Comparison of ENCODE assay signal across 21 cellular contexts in the genomic region with DNA sequence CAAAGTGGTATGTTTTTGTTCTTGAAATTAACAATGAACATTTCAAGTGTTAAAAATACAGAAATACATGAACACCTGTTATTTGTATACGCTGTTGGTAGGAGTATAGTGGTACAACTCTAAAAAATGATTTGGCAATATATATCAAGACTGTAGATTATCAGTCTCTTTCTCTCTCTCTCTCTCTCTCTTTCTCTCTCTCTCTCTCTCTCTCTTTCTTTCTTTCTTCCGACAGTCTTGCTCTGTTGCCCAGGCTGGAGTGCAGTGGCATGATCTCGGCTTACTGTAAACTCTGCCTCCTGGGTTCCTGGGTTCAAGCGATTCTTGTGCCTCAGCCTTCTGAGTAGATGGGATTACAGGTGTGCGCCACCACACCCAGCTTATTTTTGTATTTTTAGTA. TPM values are rescaled to one million over a fixed set of nuclear protein-coding genes. Genes with fewer than 3 reads are reported as not detected.
DNase-seq lines count a peak whose midpoint lies in the region; ATAC-seq and TF ChIP-seq lines count a peak whose summit lies in the region.
"Had no signal": no experiment of that assay in that cellular context is flagged by ENCODE, and none has a peak within 500 bp of the region (broad histone marks: within the 10 kb centered on the region; RNA-seq: fewer than 3 reads in every experiment).

No MANE protein-coding gene starts in this region.

- CTCF ChIA-PET in HEK293 (lab: Yijun Ruan, JAX) = interaction anchor here (0.6 to 6.6 kb wide), 4 partner anchors 12 to 224 kb away, joined by 3 to 56 read pairs (median 10); no protein-coding TSS in a partner anchor
- CTCF ChIA-PET in naive thymus-derived CD4-positive, alpha-beta T cell (lab: Charles Lee) = interaction anchor here (0.6 kb wide), 1 partner anchor 12 kb away, joined by 3 read pairs; no protein-coding TSS in a partner anchor

- H3K9me3 Mint-ChIP-seq in activated T-cell treated with anti-CD3 and anti-CD28 coated beads, Interleukin-2, amount 50 U/mL, for 72 hours = no peaks in the 10 kb centered on the region
- H3K9me3 Mint-ChIP-seq in neural crest cell = no peaks in the 10 kb centered on the region
- no peaks in the 10 kb centered on the region for H3K9me3 Mint-ChIP-seq in naive thymus-derived CD4-positive, alpha-beta T cell
- H3K9me3 Mint-ChIP-seq: CD4-positive, CD25-positive, alpha-beta regulatory T cell; CD8-positive, alpha-beta T cell; GM23338; H9; HFFc6 had no signal

- no peak overlapping the region for H3K4me3 Mint-ChIP-seq in activated T-cell treated with anti-CD3 and anti-CD28 coated beads, Interleukin-2, amount 50 U/mL, for 72 hours
- no peak overlapping the region for H3K4me3 Mint-ChIP-seq in neural crest cell
- H3K4me3 Mint-ChIP-seq in naive thymus-derived CD4-positive, alpha-beta T cell = no peak overlapping the region
- H3K4me3 Mint-ChIP-seq: B cell; CD4-positive, CD25-positive, alpha-beta regulatory T cell; CD8-positive, alpha-beta T cell; GM23338; H9; HFFc6 had no signal

- H3K27ac ChIP-seq in HEK293 (ENCODE audit: extremely low read depth, low read depth, low read length) = no peak overlapping the region
- no peak overlapping the region for H3K27ac ChIP-seq in naive thymus-derived CD4-positive, alpha-beta T cell (ENCODE audit: low read depth, low read length)
- H3K27ac ChIP-seq: 22Rv1, BLaER1, C4-2B had no signal

- POLR2A ChIA-PET in HEK293 (lab: Yijun Ruan, JAX) = no interaction called here
- POLR2A ChIA-PET in naive thymus-derived CD4-positive, alpha-beta T cell (lab: Charles Lee) = no interaction called here

- H3K4me1 ChIP-seq in HEK293 (ENCODE audit: control insufficient read depth, insufficient read depth, low read length) = peaks cover under 1% of the 10 kb centered on the region; the same call in 1 of the 2 replicates
- H3K4me1 ChIP-seq in naive thymus-derived CD4-positive, alpha-beta T cell (ENCODE audit: control insufficient read depth in 2 of 2, insufficient read depth in 2 of 2, low read length in 2 of 2) = no peaks in the 10 kb centered on the region

- H3K36me3 Mint-ChIP-seq in activated T-cell treated with anti-CD3 and anti-CD28 coated beads, Interleukin-2, amount 50 U/mL, for 72 hours (ENCODE audit: insufficient read depth in 2 of 2) = no peaks in the 10 kb centered on the region
- peaks cover 3% of the 10 kb centered on the region for H3K36me3 Mint-ChIP-seq in neural crest cell (ENCODE audit: low read depth)
- H3K36me3 Mint-ChIP-seq in naive thymus-derived CD4-positive, alpha-beta T cell = peaks cover 0 to 16% (median 0%) of the 10 kb centered on the region in 5 donors

- H3K4me3 ChIP-seq in HEK293 (ENCODE audit: low read depth, low read length) = no peak overlapping the region
- H3K4me3 ChIP-seq in naive thymus-derived CD4-positive, alpha-beta T cell (ENCODE audit: low read length) = no peak overlapping the region
- H3K4me3 ChIP-seq: BLaER1, GM23338 had no signal

- no peak for ATAC-seq in activated T-cell treated with anti-CD3 and anti-CD28 coated beads, Interleukin-2, amount 50 U/mL, for 72 hours (replicated peaks in 1 of 2)
- ATAC-seq in naive thymus-derived CD4-positive, alpha-beta T cell = no peak
- ATAC-seq: CD8-positive, alpha-beta T cell; GM23338; HCT116 had no signal

- intact Hi-C loops in naive thymus-derived CD4-positive, alpha-beta T cell (cut with micrococcal nuclease) = loop anchor here in 1 of 2 donors (2.0 kb wide), 1 partner anchor 13 kb away; a partner anchor contains a TSS

- DNase-seq in activated T-cell treated with anti-CD3 and anti-CD28 coated beads, Interleukin-2, amount 50 U/mL, for 72 hours = no peak
- DNase-seq in activated T-cell treated with anti-CD3 and anti-CD28 coated beads, Interleukin-2, amount 50 U/mL, for 48 hours = no peak
- DNase-seq in neural crest cell (ENCODE audit: low read depth, low spot score) (no peak), GM19240 (ENCODE audit: insufficient read length, low spot score) (no peak)
- no peak for DNase-seq in naive thymus-derived CD4-positive, alpha-beta T cell
- DNase-seq: Caco-2; CD4-positive, CD25-positive, alpha-beta regulatory T cell; CD8-positive, alpha-beta T cell; DMS153; DND-41; H9; HFFc6 had no signal

- peaks cover 34 to 54% of the 10 kb centered on the region in 2 experiments for H3K36me3 ChIP-seq in HEK293 (ENCODE audit: control insufficient read depth in 2 of 2, insufficient read depth in 1 of 2, low read length in 2 of 2)
- H3K36me3 ChIP-seq in naive thymus-derived CD4-positive, alpha-beta T cell (ENCODE audit: control insufficient read depth in 2 of 3, insufficient read depth in 3 of 3, low read length in 3 of 3) = peaks cover 0 to 28% (median 0%) of the 10 kb centered on the region in 3 experiments

- no peaks in the 10 kb centered on the region for H3K9me3 ChIP-seq in HEK293 (ENCODE audit: control insufficient read depth, insufficient read depth, low read depth, low read length)
- H3K9me3 ChIP-seq in naive thymus-derived CD4-positive, alpha-beta T cell (ENCODE audit: control insufficient read depth in 2 of 3, low read length in 3 of 3) = no peaks in the 10 kb centered on the region
- H3K9me3 ChIP-seq: BLaER1, Caco-2 had no signal

- peak overlapping the region; percentile 27 for H3K27ac Mint-ChIP-seq in activated T-cell treated with anti-CD3 and anti-CD28 coated beads, Interleukin-2, amount 50 U/mL, for 72 hours
- H3K27ac Mint-ChIP-seq in neural crest cell (ENCODE audit: unreplicated experiment) = peak overlapping the region; percentile 48
- H3K27ac Mint-ChIP-seq in naive thymus-derived CD4-positive, alpha-beta T cell = peak overlapping the region in 1 of 9 donors; percentile 55
- H3K27ac Mint-ChIP-seq: B cell; CD4-positive, CD25-positive, alpha-beta regulatory T cell; CD8-positive, alpha-beta T cell; GM23338; HFFc6 had no signal

- H3K27me3 Mint-ChIP-seq in activated T-cell treated with anti-CD3 and anti-CD28 coated beads, Interleukin-2, amount 50 U/mL, for 72 hours (ENCODE audit: low read depth) = no peaks in the 10 kb centered on the region
- H3K27me3 Mint-ChIP-seq in neural crest cell (ENCODE audit: low read depth) = no peaks in the 10 kb centered on the region
- H3K27me3 Mint-ChIP-seq in naive thymus-derived CD4-positive, alpha-beta T cell = no peaks in the 10 kb centered on the region
- H3K27me3 Mint-ChIP-seq: B cell; CD4-positive, CD25-positive, alpha-beta regulatory T cell had no signal

- peaks cover under 1% of the 10 kb centered on the region for H3K4me1 Mint-ChIP-seq in activated T-cell treated with anti-CD3 and anti-CD28 coated beads, Interleukin-2, amount 50 U/mL, for 72 hours (ENCODE audit: low read depth)
- H3K4me1 Mint-ChIP-seq in neural crest cell = peaks cover 6% of the 10 kb centered on the region
- H3K4me1 Mint-ChIP-seq in naive thymus-derived CD4-positive, alpha-beta T cell = peaks cover 0 to 10% (median 6%) of the 10 kb centered on the region in 7 donors

- no peaks in the 10 kb centered on the region for H3K27me3 ChIP-seq in naive thymus-derived CD4-positive, alpha-beta T cell (ENCODE audit: control insufficient read depth in 2 of 2, insufficient read depth in 2 of 2, low read length in 2 of 2)
- H3K27me3 ChIP-seq: BLaER1 had no signal

- TF ChIP-seq CTCF in HEK293 (tag by site-specific recombination; IDR thresholded peaks at IDR 0.05) = no peak
- TF ChIP-seq CTCF in neural crest cell (conservative IDR thresholded peaks at IDR 0.05) = no peak

TF ChIP-seq in HEK293, 187 proteins besides CTCF, POLR2A, EP300 and RAD21:
- TF ChIP-seq ZNF791 (tag by site-specific recombination; IDR thresholded peaks at IDR 0.05) = no peak
- TF ChIP-seq FEZF1 (tag by site-specific recombination; IDR thresholded peaks at IDR 0.05) = no peak
- no peak for TF ChIP-seq KLF16 (tag by site-specific recombination; IDR thresholded peaks at IDR 0.05)
- TF ChIP-seq, protein P1, sequence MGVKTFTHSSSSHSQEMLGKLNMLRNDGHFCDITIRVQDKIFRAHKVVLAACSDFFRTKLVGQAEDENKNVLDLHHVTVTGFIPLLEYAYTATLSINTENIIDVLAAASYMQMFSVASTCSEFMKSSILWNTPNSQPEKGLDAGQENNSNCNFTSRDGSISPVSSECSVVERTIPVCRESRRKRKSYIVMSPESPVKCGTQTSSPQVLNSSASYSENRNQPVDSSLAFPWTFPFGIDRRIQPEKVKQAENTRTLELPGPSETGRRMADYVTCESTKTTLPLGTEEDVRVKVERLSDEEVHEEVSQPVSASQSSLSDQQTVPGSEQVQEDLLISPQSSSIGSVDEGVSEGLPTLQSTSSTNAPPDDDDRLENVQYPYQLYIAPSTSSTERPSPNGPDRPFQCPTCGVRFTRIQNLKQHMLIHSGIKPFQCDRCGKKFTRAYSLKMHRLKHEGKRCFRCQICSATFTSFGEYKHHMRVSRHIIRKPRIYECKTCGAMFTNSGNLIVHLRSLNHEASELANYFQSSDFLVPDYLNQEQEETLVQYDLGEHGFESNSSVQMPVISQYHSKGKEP (tag by site-specific recombination; IDR thresholded peaks at IDR 0.05) = no peak
- TF ChIP-seq, protein P2, sequence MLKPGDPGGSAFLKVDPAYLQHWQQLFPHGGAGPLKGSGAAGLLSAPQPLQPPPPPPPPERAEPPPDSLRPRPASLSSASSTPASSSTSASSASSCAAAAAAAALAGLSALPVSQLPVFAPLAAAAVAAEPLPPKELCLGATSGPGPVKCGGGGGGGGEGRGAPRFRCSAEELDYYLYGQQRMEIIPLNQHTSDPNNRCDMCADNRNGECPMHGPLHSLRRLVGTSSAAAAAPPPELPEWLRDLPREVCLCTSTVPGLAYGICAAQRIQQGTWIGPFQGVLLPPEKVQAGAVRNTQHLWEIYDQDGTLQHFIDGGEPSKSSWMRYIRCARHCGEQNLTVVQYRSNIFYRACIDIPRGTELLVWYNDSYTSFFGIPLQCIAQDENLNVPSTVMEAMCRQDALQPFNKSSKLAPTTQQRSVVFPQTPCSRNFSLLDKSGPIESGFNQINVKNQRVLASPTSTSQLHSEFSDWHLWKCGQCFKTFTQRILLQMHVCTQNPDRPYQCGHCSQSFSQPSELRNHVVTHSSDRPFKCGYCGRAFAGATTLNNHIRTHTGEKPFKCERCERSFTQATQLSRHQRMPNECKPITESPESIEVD (tag by site-specific recombination; IDR thresholded peaks at IDR 0.05) = no peak
- TF ChIP-seq ZNF596 (tag by site-specific recombination; IDR thresholded peaks at IDR 0.05) = peak; percentile 93

RNA-seq across cellular contexts. Expression of a gene that starts 12.6 kb away (rescaled TPM):
- 10 to 100 TPM; 28.3 to 30.4 TPM for total RNA-seq in activated T-cell treated with anti-CD3 and anti-CD28 coated beads, Interleukin-2, amount 50 U/mL, for 72 hours
- 23.6 and 27.7 TPM in 2 replicates for total RNA-seq in neural crest cell
- 10 to 100 TPM; 10.9 to 23.4 (median 13.6) TPM for total RNA-seq in naive thymus-derived CD4-positive, alpha-beta T cell
- polyA plus RNA-seq in naive thymus-derived CD4-positive, alpha-beta T cell = 10 to 100 TPM; 33.5 to 47.7 TPM

RNA-seq across cellular contexts. Expression of a gene that starts 35.5 kb away (rescaled TPM):
- total RNA-seq in activated T-cell treated with anti-CD3 and anti-CD28 coated beads, Interleukin-2, amount 50 U/mL, for 72 hours = not detected
- total RNA-seq in neural crest cell = not detected in 2 replicates
- total RNA-seq in naive thymus-derived CD4-positive, alpha-beta T cell = under 1 TPM in 1 of 5 experiments, not detected in 4; 0.29 TPM
- polyA plus RNA-seq in naive thymus-derived CD4-positive, alpha-beta T cell = under 1 TPM in 1 of 2 donors, not detected in 1; 0.83 TPM
- total RNA-seq: Caco-2; CD4-positive, CD25-positive, alpha-beta regulatory T cell; CD8-positive, alpha-beta T cell; GM23338; H4; H9; HFFc6 had no signal
- polyA plus RNA-seq: AG04450, GM23338 had no signal

RNA-seq across cellular contexts. Expression of a gene that starts 56.8 kb away (rescaled TPM):
- total RNA-seq in activated T-cell treated with anti-CD3 and anti-CD28 coated beads, Interleukin-2, amount 50 U/mL, for 72 hours = 1 to 10 TPM; 6.6 to 7.8 TPM
- total RNA-seq in neural crest cell = 16.0 and 16.3 TPM in 2 replicates
- total RNA-seq in naive thymus-derived CD4-positive, alpha-beta T cell = 1 to 10 TPM; 2.7 to 5.8 (median 4.3) TPM
- polyA plus RNA-seq in naive thymus-derived CD4-positive, alpha-beta T cell = 1 to 10 TPM; 2.6 to 4.3 TPM
